In genomic region chr13:25771208-25771607, GRCh38 we compare ENCODE assay signal across 1 cellular context.
TF ChIP-seq lines count a peak whose summit lies in the region.

No MANE protein-coding gene starts in this region.

TF ChIP-seq in GM23338, 12 proteins besides CTCF, POLR2A, EP300 and RAD21 (continued from another document):
- TF ChIP-seq ZNF462 (CRISPR knock-in tag; IDR thresholded peaks at IDR 0.05) (no peak), EZH2phosphoT487 (IDR thresholded peaks at IDR 0.05; ENCODE audit: unreplicated experiment) (no peak), ZNF331 (CRISPR knock-in tag; IDR thresholded peaks at IDR 0.05; ENCODE audit: low read depth) (no peak), POLR2AphosphoS5 (IDR thresholded peaks at IDR 0.05; ENCODE audit: low read depth) (no peak)
